24 cellular contexts compared by ENCODE assay signal in the genomic region with DNA sequence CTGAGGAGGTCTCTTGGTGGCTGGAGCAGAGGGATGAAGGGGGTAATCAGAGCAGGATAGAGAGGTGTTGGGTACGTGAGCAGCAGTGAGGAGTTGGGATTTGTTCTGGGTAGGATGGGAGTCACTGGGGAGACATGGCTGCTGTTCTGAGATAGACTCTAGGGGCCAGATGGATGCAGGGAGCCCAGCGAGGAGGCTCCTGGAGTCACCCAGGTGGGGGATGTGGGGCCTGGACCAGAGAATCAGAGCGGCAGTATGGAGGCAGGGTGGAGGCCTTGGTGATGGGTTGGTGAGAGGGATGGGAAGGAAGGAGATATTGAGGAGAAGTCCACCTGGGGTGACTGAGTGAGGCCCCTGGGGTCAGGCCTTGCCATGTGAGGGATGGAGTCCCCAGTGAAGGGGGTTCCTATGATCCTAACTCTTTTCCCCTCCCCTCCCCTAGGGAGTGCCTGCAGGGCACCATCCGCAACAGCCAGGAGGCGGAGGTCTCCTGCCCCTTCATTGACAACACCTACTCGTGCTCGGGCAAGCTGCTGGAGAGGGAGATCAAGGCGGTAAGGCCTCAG. TPM values are rescaled to one million over a fixed set of nuclear protein-coding genes. Genes with fewer than 3 reads are reported as not detected.
DNase-seq lines count a peak whose midpoint lies in the region; ATAC-seq and TF ChIP-seq lines count a peak whose summit lies in the region.
"Had no signal": no experiment of that assay in that cellular context is flagged by ENCODE, and none has a peak within 500 bp of the region (broad histone marks: within the 10 kb centered on the region; RNA-seq: fewer than 3 reads in every experiment).

No MANE protein-coding gene starts in this region.

- H3K9me3 ChIP-seq in WERI-Rb-1 (ENCODE audit: severe bottlenecking), result no peaks in the 10 kb centered on the region
- H3K9me3 ChIP-seq in gastrocnemius medialis, result no peaks in the 10 kb centered on the region
- H3K9me3 ChIP-seq: body of pancreas, prostate gland, stomach had no signal

- in situ Hi-C loops in gastrocnemius medialis (cut with MboI; ENCODE audit: low sequenced_read_pairs in 4 of 4), result no loop called here

- no peak for DNase-seq in T-helper 1 cell
- no peak for DNase-seq in stimulated activated naive CD8-positive, alpha-beta T cell treated with anti-CD3 and anti-CD28 coated beads, Interleukin-15, Interleukin-2, amounts not matched to agents 100 U/mL and 50 U/mL, for 24 hours
- no peak for DNase-seq in endothelial cell (ENCODE audit: low spot score)
- DNase-seq in NCI-H2171 treated with DMSO at 0.1 percent for 48 hours (lab: John Stamatoyannopoulos, UW), result no peak
- DNase-seq in WERI-Rb-1, result no peak
- DNase-seq in gastrocnemius medialis, result no peak
- DNase-seq: 8988T; activated CD8-positive, alpha-beta memory T cell treated with anti-CD3 and anti-CD28 coated beads, Interleukin-2, amount 50 U/mL, for 4 hours; activated naive CD4-positive, alpha-beta T cell treated with anti-CD3 and anti-CD28 coated beads, Interleukin-2, amount 50 U/mL, for 16 hours; body of pancreas; HFFc6; left ventricle myocardium superior; NCI-H1417 treated with DMSO at 0.1 percent for 48 hours; NCI-H2107; NCI-H510A; nephron progenitor cell; stomach; T1000; trophoblast cell had no signal

- H3K36me3 Mint-ChIP-seq in T-helper 1 cell treated with Interleukin-12 subunit alpha and Interleukin-12 subunit beta and Interleukin-4 antibody, amounts not matched to agents 30 μg/mL and 1 μg/mL, for 36 hours (ENCODE audit: low read depth), result peaks cover 58% of the 10 kb centered on the region
- H3K36me3 Mint-ChIP-seq in stimulated activated naive CD8-positive, alpha-beta T cell treated with anti-CD3 and anti-CD28 coated beads, Interleukin-15, Interleukin-2, amounts not matched to agents 100 ng/mL and 50 ng/mL, for 24 hours (ENCODE audit: low read depth), result peaks cover 50% of the 10 kb centered on the region
- H3K36me3 Mint-ChIP-seq in endothelial cell (ENCODE audit: low read depth, unreplicated experiment), result peaks cover 37% of the 10 kb centered on the region

- intact Hi-C loops in gastrocnemius medialis (cut with DNase I; ENCODE audit: low total_unique reads), result no loop called here

- peaks cover 22% of the 10 kb centered on the region for H3K4me1 Mint-ChIP-seq in T-helper 1 cell treated with Interleukin-12 subunit alpha and Interleukin-12 subunit beta and Interleukin-4 antibody, amounts not matched to agents 30 μg/mL and 1 μg/mL, for 36 hours (ENCODE audit: low read depth)
- H3K4me1 Mint-ChIP-seq in stimulated activated naive CD8-positive, alpha-beta T cell treated with anti-CD3 and anti-CD28 coated beads, Interleukin-15, Interleukin-2, amounts not matched to agents 100 ng/mL and 50 ng/mL, for 24 hours (ENCODE audit: low read depth), result peaks cover 6% of the 10 kb centered on the region
- peaks cover 7% of the 10 kb centered on the region for H3K4me1 Mint-ChIP-seq in endothelial cell (ENCODE audit: unreplicated experiment)
- H3K4me1 Mint-ChIP-seq: nephron progenitor cell had no signal

- peaks cover 6% of the 10 kb centered on the region; the same call in 1 of the 2 replicates for H3K36me3 ChIP-seq in WERI-Rb-1
- peaks cover 0 to 43% of the 10 kb centered on the region in 2 donors for H3K36me3 ChIP-seq in gastrocnemius medialis

- no peak for TF ChIP-seq POLR2A in gastrocnemius medialis (IDR thresholded peaks at IDR 0.05)

- ATAC-seq in stimulated activated naive CD8-positive, alpha-beta T cell treated with anti-CD3 and anti-CD28 coated beads, Interleukin-15, Interleukin-2, amounts not matched to agents 100 U/mL and 50 U/mL, for 24 hours, result no peak
- no peak for ATAC-seq in gastrocnemius medialis
- ATAC-seq: body of pancreas, left ventricle myocardium superior had no signal

- H3K4me3 ChIP-seq in WERI-Rb-1 (ENCODE audit: low read depth, low read length), result no peak overlapping the region
- no peak overlapping the region for H3K4me3 ChIP-seq in gastrocnemius medialis
- H3K4me3 ChIP-seq: body of pancreas, coronary artery, prostate gland, SK-N-MC, stomach had no signal

- H3K27me3 Mint-ChIP-seq in T-helper 1 cell treated with Interleukin-12 subunit alpha and Interleukin-12 subunit beta and Interleukin-4 antibody, amounts not matched to agents 30 μg/mL and 1 μg/mL, for 36 hours (ENCODE audit: low read depth), result no peaks in the 10 kb centered on the region
- H3K27me3 Mint-ChIP-seq in stimulated activated naive CD8-positive, alpha-beta T cell treated with anti-CD3 and anti-CD28 coated beads, Interleukin-15, Interleukin-2, amounts not matched to agents 100 ng/mL and 50 ng/mL, for 24 hours, result no peaks in the 10 kb centered on the region
- peaks cover 11% of the 10 kb centered on the region for H3K27me3 Mint-ChIP-seq in endothelial cell (ENCODE audit: unreplicated experiment)

- H3K9me3 Mint-ChIP-seq in T-helper 1 cell treated with Interleukin-12 subunit alpha and Interleukin-12 subunit beta and Interleukin-4 antibody, amounts not matched to agents 30 μg/mL and 1 μg/mL, for 36 hours, result no peaks in the 10 kb centered on the region
- no peaks in the 10 kb centered on the region for H3K9me3 Mint-ChIP-seq in stimulated activated naive CD8-positive, alpha-beta T cell treated with anti-CD3 and anti-CD28 coated beads, Interleukin-15, Interleukin-2, amounts not matched to agents 100 ng/mL and 50 ng/mL, for 24 hours
- no peaks in the 10 kb centered on the region for H3K9me3 Mint-ChIP-seq in endothelial cell (ENCODE audit: unreplicated experiment)
- H3K9me3 Mint-ChIP-seq: HFFc6, nephron progenitor cell had no signal

- H3K27ac Mint-ChIP-seq in T-helper 1 cell treated with Interleukin-12 subunit alpha and Interleukin-12 subunit beta and Interleukin-4 antibody, amounts not matched to agents 30 μg/mL and 1 μg/mL, for 36 hours, result peak overlapping the region; percentile 8
- H3K27ac Mint-ChIP-seq in stimulated activated naive CD8-positive, alpha-beta T cell treated with anti-CD3 and anti-CD28 coated beads, Interleukin-15, Interleukin-2, amounts not matched to agents 100 ng/mL and 50 ng/mL, for 24 hours, result peak overlapping the region; percentile 43
- H3K27ac Mint-ChIP-seq in endothelial cell (ENCODE audit: unreplicated experiment), result peak overlapping the region; percentile 26
- H3K27ac Mint-ChIP-seq: HFFc6 had no signal

- peaks cover 0 to 7% of the 10 kb centered on the region in 2 donors for H3K4me1 ChIP-seq in gastrocnemius medialis
- H3K4me1 ChIP-seq: prostate gland, stomach had no signal

- no peak overlapping the region for H3K27ac ChIP-seq in WERI-Rb-1
- no peak overlapping the region for H3K27ac ChIP-seq in gastrocnemius medialis
- H3K27ac ChIP-seq: body of pancreas, coronary artery, prostate gland, SK-N-MC, stomach had no signal

- TF ChIP-seq CTCF in endothelial cell (IDR thresholded peaks at IDR 0.05; ENCODE audit: unreplicated experiment), result no peak
- TF ChIP-seq CTCF in WERI-Rb-1 (IDR thresholded peaks at IDR 0.05; ENCODE audit: low read depth, low read length), result no peak
- no peak for TF ChIP-seq CTCF in gastrocnemius medialis (IDR thresholded peaks at IDR 0.05 in 4 of 5, conservative IDR thresholded peaks at IDR 0.05 in 1 of 5)

- no peak overlapping the region for H3K4me3 Mint-ChIP-seq in T-helper 1 cell treated with Interleukin-12 subunit alpha and Interleukin-12 subunit beta and Interleukin-4 antibody, amounts not matched to agents 30 μg/mL and 1 μg/mL, for 36 hours
- H3K4me3 Mint-ChIP-seq in stimulated activated naive CD8-positive, alpha-beta T cell treated with anti-CD3 and anti-CD28 coated beads, Interleukin-15, Interleukin-2, amounts not matched to agents 100 ng/mL and 50 ng/mL, for 24 hours, result no peak overlapping the region
- no peak overlapping the region for H3K4me3 Mint-ChIP-seq in endothelial cell (ENCODE audit: unreplicated experiment)
- H3K4me3 Mint-ChIP-seq: HFFc6, nephron progenitor cell had no signal

- H3K27me3 ChIP-seq in WERI-Rb-1 (ENCODE audit: insufficient read depth, low read depth, severe bottlenecking) (no peaks in the 10 kb centered on the region), gastrocnemius medialis (no peaks in the 10 kb centered on the region)
- H3K27me3 ChIP-seq: body of pancreas, stomach had no signal

RNA-seq across cellular contexts. Expression of a gene that starts 13.7 kb away (rescaled TPM):
- total RNA-seq in endothelial cell (ENCODE audit: unreplicated experiment) (68.8 TPM), gastrocnemius medialis (10 to 100 TPM; 38.6 to 76.5 (median 62.6) TPM)

RNA-seq across cellular contexts. Expression of a gene that starts 40.6 kb away (rescaled TPM):
- total RNA-seq in endothelial cell (ENCODE audit: unreplicated experiment) (29.9 TPM), gastrocnemius medialis (10 to 100 TPM; 28.9 to 39.0 (median 34.0) TPM)

RNA-seq across cellular contexts. Expression of a gene that starts 41.2 kb away (rescaled TPM):
- total RNA-seq in endothelial cell (ENCODE audit: unreplicated experiment) (24.2 TPM), gastrocnemius medialis (1 to 10 TPM in 2 of 4 donors, under 1 TPM in 1, not detected in 1; 0.58 to 3.0 (median 2.4) TPM)
